In genomic region chr1:31949862-31950261, GRCh38 we compare ENCODE assay signal across 14 cellular contexts. TPM values are rescaled to one million over a fixed set of nuclear protein-coding genes. Genes with fewer than 3 reads are reported as not detected.
DNase-seq lines count a peak whose midpoint lies in the region; ATAC-seq and TF ChIP-seq lines count a peak whose summit lies in the region.
"Had no signal": no experiment of that assay in that cellular context is flagged by ENCODE, and none has a peak within 500 bp of the region (broad histone marks: within the 10 kb centered on the region; RNA-seq: fewer than 3 reads in every experiment).

No MANE protein-coding gene starts in this region.

- H2BK120ac ChIP-seq in IMR-90 (ENCODE audit: low read depth, low read length), result peak overlapping the region; percentile 61; the same call in 1 of the 2 replicates

- H3K4me3 ChIP-seq in IMR-90 (ENCODE audit: insufficient read depth, low read depth, low read length), result no peak overlapping the region
- no peak overlapping the region for H3K4me3 ChIP-seq in Karpas-422 (ENCODE audit: low read length)
- no peak overlapping the region for H3K4me3 ChIP-seq in osteoblast (ENCODE audit: insufficient read depth, low read length)
- no peak overlapping the region for H3K4me3 ChIP-seq in MG63
- H3K4me3 ChIP-seq in upper lobe of right lung, result no peak overlapping the region
- H3K4me3 ChIP-seq: GM23338 had no signal

- H2AFZ ChIP-seq in IMR-90 (replicated peaks; ENCODE audit: low read length, poor library complexity), result no peak overlapping the region
- H2AFZ ChIP-seq in Karpas-422 (ENCODE audit: low read length), result no peak overlapping the region
- no peak overlapping the region for H2AFZ ChIP-seq in osteoblast (ENCODE audit: low read length)
- H2AFZ ChIP-seq: GM23338 had no signal

- POLR2A ChIA-PET in IMR-90 (lab: Charles Lee; ENCODE audit: unreplicated experiment) (interaction anchor here (0.5 kb wide), 1 partner anchor 7 kb away, joined by 10 read pairs; no protein-coding TSS in a partner anchor), WTC11 (lab: Charles Lee) (no interaction called here)

- no peak overlapping the region for H3K23ac ChIP-seq in IMR-90 (ENCODE audit: low read depth, low read length)

- no peak overlapping the region for H4K8ac ChIP-seq in IMR-90 (ENCODE audit: low read depth in 2 of 2, low read length in 2 of 2)

- ATAC-seq in IMR-90 (ENCODE audit: low read depth) (no peak), left lobe of liver (no peak), WTC11 (no peak), upper lobe of right lung (no peak)
- ATAC-seq: GM23338 had no signal

- no peaks in the 10 kb centered on the region for H3K9me2 ChIP-seq in Karpas-422 (replicated peaks; ENCODE audit: insufficient read depth, low read length)

- in situ Hi-C loops in IMR-90 (cut with MboI; ENCODE audit: low sequenced_read_pairs), result no loop called here

- H2BK5ac ChIP-seq in IMR-90 (ENCODE audit: low read depth, low read length, poor library complexity, severe bottlenecking), result peak overlapping the region; percentile 12

- H3K4me2 ChIP-seq in IMR-90 (ENCODE audit: low read depth, low read length) (no peak overlapping the region), Karpas-422 (ENCODE audit: low read depth, low read length, poor library complexity, severe bottlenecking) (no peak overlapping the region), osteoblast (ENCODE audit: insufficient read depth, low read length) (no peak overlapping the region)
- H3K4me2 ChIP-seq: GM23338 had no signal

- no CpG with 5 or more reads among the region's 1 CpG for WGBS in IMR-90 (ENCODE audit: extremely low coverage in 2 of 2, insufficient read length in 1 of 2), 2 experiments

- H3K4ac ChIP-seq in IMR-90 (ENCODE audit: low read depth, low read length), result peak overlapping the region; percentile 10; the same call in 1 of the 2 replicates

- dilution Hi-C loops in IMR-90 (cut with HindIII; ENCODE audit: low sequenced_read_pairs, unreplicated experiment), result no loop called here

- peaks cover 26% of the 10 kb centered on the region for H3K4me1 Mint-ChIP-seq in WTC11

- no peaks in the 10 kb centered on the region for H3K9me3 Mint-ChIP-seq in WTC11
- H3K9me3 Mint-ChIP-seq: CD4-positive, alpha-beta T cell; GM23338 had no signal

- H3K14ac ChIP-seq in IMR-90 (replicated peaks; ENCODE audit: low read depth, low read length), result no peak overlapping the region; the same call in 1 of the 2 replicates

- no peak for TF ChIP-seq RAD21 in IMR-90 (IDR thresholded peaks at IDR 0.05; ENCODE audit: low read length)

- H3K36me3 ChIP-seq in IMR-90 (ENCODE audit: control insufficient read depth, insufficient read depth, low read length), result no peaks in the 10 kb centered on the region
- H3K36me3 ChIP-seq in Karpas-422 (ENCODE audit: insufficient read depth, low read length), result no peaks in the 10 kb centered on the region
- H3K36me3 ChIP-seq in osteoblast (ENCODE audit: insufficient read depth, low read length), result no peaks in the 10 kb centered on the region
- no peaks in the 10 kb centered on the region for H3K36me3 ChIP-seq in MG63
- H3K36me3 ChIP-seq in upper lobe of right lung, result no peaks in the 10 kb centered on the region
- H3K36me3 ChIP-seq: BE2C had no signal

- no peak overlapping the region for H4K5ac ChIP-seq in IMR-90 (ENCODE audit: low read depth, low read length)

- no peak overlapping the region for H3K27ac ChIP-seq in IMR-90 (ENCODE audit: insufficient read depth, low read length)
- no peak overlapping the region for H3K27ac ChIP-seq in Karpas-422 (ENCODE audit: low read length)
- no peak overlapping the region for H3K27ac ChIP-seq in osteoblast (ENCODE audit: low read depth, low read length)
- no peak overlapping the region for H3K27ac ChIP-seq in upper lobe of right lung

- H3K18ac ChIP-seq in IMR-90 (ENCODE audit: low read depth, low read length), result no peak overlapping the region

- 0 out of 2 replicates have a peak overlapping the region, but pooled peaks have one; percentile 40 for H2BK20ac ChIP-seq in IMR-90 (ENCODE audit: low read depth, low read length)

- H2BK15ac ChIP-seq in IMR-90 (ENCODE audit: low read depth, low read length), result peak overlapping the region; percentile 33; the same call in 1 of the 3 replicates

- H3K9me1 ChIP-seq in IMR-90 (ENCODE audit: insufficient read depth, low read length), result peaks cover 15% of the 10 kb centered on the region

- H3K9ac ChIP-seq in IMR-90 (ENCODE audit: low read depth, low read length) (no peak overlapping the region), Karpas-422 (ENCODE audit: low read length) (no peak overlapping the region)

- peaks cover 0 to 27% of the 10 kb centered on the region in 2 experiments; a peak in 3 of 4 replicates for H3K79me1 ChIP-seq in IMR-90 (ENCODE audit: low read depth in 1 of 2, low read length in 2 of 2)

- no TSS peak for BruUV-seq in IMR-90 (replicated peaks; lab: Mats Ljungman, UMichigan)

- H3K27ac Mint-ChIP-seq in WTC11, result no peak overlapping the region
- H3K27ac Mint-ChIP-seq: CD4-positive, alpha-beta T cell; GM23338 had no signal

- CTCF ChIA-PET in IMR-90 (lab: Yijun Ruan, JAX) (interaction anchor here (1.0 kb wide), 1 partner anchor 14 kb away, joined by 3 read pairs; no protein-coding TSS in a partner anchor), WTC11 (lab: Charles Lee) (interaction anchor here (1.2 kb wide), 1 partner anchor 14 kb away, joined by 3 read pairs; no protein-coding TSS in a partner anchor)

- intact Hi-C loops in IMR-90 (cut with micrococcal nuclease) (no loop called here), upper lobe of right lung (cut with DNase I) (loop anchor here (10.0 kb wide), 1 partner anchor 135 kb away; the partner anchor contains the start of gene SPOCD1)

- H3K9me3 ChIP-seq in IMR-90 (ENCODE audit: control insufficient read depth, insufficient read depth, low read length) (no peaks in the 10 kb centered on the region), Karpas-422 (ENCODE audit: low read length) (no peaks in the 10 kb centered on the region), osteoblast (ENCODE audit: low read depth, low read length) (no peaks in the 10 kb centered on the region), MG63 (no peaks in the 10 kb centered on the region), upper lobe of right lung (no peaks in the 10 kb centered on the region)
- H3K9me3 ChIP-seq: BE2C, Caco-2 had no signal

- H3K27me3 Mint-ChIP-seq in WTC11 (ENCODE audit: low read depth), result no peaks in the 10 kb centered on the region
- H3K27me3 Mint-ChIP-seq: CD4-positive, alpha-beta T cell had no signal

- H2AK5ac ChIP-seq in IMR-90 (ENCODE audit: low read depth, low read length), result peak overlapping the region; percentile 3; the same call in 1 of the 2 replicates

- no peaks in the 10 kb centered on the region for H3K36me3 Mint-ChIP-seq in WTC11

- no peak for TF ChIP-seq POLR2A in IMR-90 (IDR thresholded peaks at IDR 0.05; ENCODE audit: low read depth, low read length)

- no peak overlapping the region for H2AK9ac ChIP-seq in IMR-90 (replicated peaks; ENCODE audit: low read depth, low read length, poor library complexity)

- no peak overlapping the region for H3K4me3 Mint-ChIP-seq in WTC11
- H3K4me3 Mint-ChIP-seq: CD4-positive, alpha-beta T cell; GM23338 had no signal

- no peak overlapping the region for H3K56ac ChIP-seq in IMR-90 (ENCODE audit: extremely low read depth, insufficient read depth, low read length)

- DNase-seq in IMR-90, result no peak
- peak; percentile 40 for DNase-seq in Karpas-422
- peak; percentile 12 for DNase-seq in left lobe of liver (ENCODE audit: low spot score)
- DNase-seq in osteoblast (ENCODE audit: insufficient read length, low spot score, missing footprints), result peak; percentile 13
- no peak for DNase-seq in MG63
- DNase-seq in WTC11 (ENCODE audit: low spot score), result no peak
- no peak for DNase-seq in upper lobe of right lung
- DNase-seq: ACHN; BE2C; C1 segment of cervical spinal cord; Caco-2; CD4-positive, alpha-beta T cell; HCEC 1CT had no signal

- no peaks in the 10 kb centered on the region for H3K79me2 ChIP-seq in Karpas-422 (ENCODE audit: low read length)
- no peaks in the 10 kb centered on the region for H3K79me2 ChIP-seq in osteoblast (ENCODE audit: insufficient read depth, low read length)

- no peak overlapping the region; the same call in 1 of the 2 replicates for H4K91ac ChIP-seq in IMR-90 (ENCODE audit: insufficient read depth, low read depth, low read length)

- TF ChIP-seq CTCF in IMR-90 (conservative IDR thresholded peaks at IDR 0.05; ENCODE audit: low read depth, low read length), result no peak
- TF ChIP-seq CTCF in osteoblast (IDR thresholded peaks at IDR 0.05; ENCODE audit: extremely low read depth, low read depth, low read length), result no peak
- no peak for TF ChIP-seq CTCF in WTC11 (IDR thresholded peaks at IDR 0.05)
- TF ChIP-seq CTCF in upper lobe of right lung (IDR thresholded peaks at IDR 0.05), result no peak

- H4K20me1 ChIP-seq in IMR-90 (ENCODE audit: insufficient read depth, low read length) (no peaks in the 10 kb centered on the region), Karpas-422 (ENCODE audit: insufficient read depth, low read depth, low read length) (no peaks in the 10 kb centered on the region), osteoblast (ENCODE audit: insufficient read depth, low read length) (no peaks in the 10 kb centered on the region)

- peaks cover 11% of the 10 kb centered on the region for H3K4me1 ChIP-seq in IMR-90 (ENCODE audit: control insufficient read depth, insufficient read depth, low read length)
- peaks cover 6% of the 10 kb centered on the region for H3K4me1 ChIP-seq in Karpas-422 (ENCODE audit: low read length)
- peaks cover 32% of the 10 kb centered on the region for H3K4me1 ChIP-seq in osteoblast (ENCODE audit: insufficient read depth, low read length)
- H3K4me1 ChIP-seq in upper lobe of right lung, result peaks cover 24% of the 10 kb centered on the region
- H3K4me1 ChIP-seq: BE2C had no signal

- no peaks in the 10 kb centered on the region for H3K27me3 ChIP-seq in IMR-90 (ENCODE audit: control insufficient read depth, insufficient read depth, low read length)
- no peaks in the 10 kb centered on the region for H3K27me3 ChIP-seq in Karpas-422 (ENCODE audit: low read length)
- no peaks in the 10 kb centered on the region for H3K27me3 ChIP-seq in osteoblast (ENCODE audit: insufficient read depth, low read length)
- H3K27me3 ChIP-seq in MG63, result no peaks in the 10 kb centered on the region
- H3K27me3 ChIP-seq in upper lobe of right lung, result no peaks in the 10 kb centered on the region
- H3K27me3 ChIP-seq: BE2C had no signal

TF ChIP-seq in IMR-90, 13 proteins besides CTCF, POLR2A, EP300 and RAD21 (continues in another document):
- no peak for TF ChIP-seq MXI1 (IDR thresholded peaks at IDR 0.05; ENCODE audit: borderline replicate concordance, low read depth, low read length)

TF ChIP-seq in WTC11, 78 proteins besides CTCF, POLR2A, EP300 and RAD21 (continues in another document):
- no peak for TF ChIP-seq ZNF416 (CRISPR knock-in tag; IDR thresholded peaks at IDR 0.05)
- no peak for TF ChIP-seq CREM (CRISPR knock-in tag; IDR thresholded peaks at IDR 0.05)

RNA-seq across cellular contexts. Expression of gene PTP4A2, which starts 11.7 kb away (rescaled TPM):
- 328 and 537 TPM in 2 replicates for total RNA-seq in IMR-90 (2012; rRNA removed)
- 99.8 and 135 TPM in 2 replicates for polyA plus RNA-seq in IMR-90 (2012; rRNA removed)
- polyA plus RNA-seq in IMR-90 (2012; cell fraction: cytosol; rRNA removed), result 19.3 and 45.6 TPM in 2 replicates
- polyA plus RNA-seq in IMR-90 (2012; cell fraction: nucleus; rRNA removed; ENCODE audit: low replicate concordance), result 5.8 and 62.3 TPM in 2 replicates
- 215 and 401 TPM in 2 replicates for total RNA-seq in Karpas-422 (2014; rRNA removed; shearing (Covaris generic); ENCODE audit: low replicate concordance)
- total RNA-seq in left lobe of liver, result 66.7 TPM
- 539 and 568 TPM in 2 replicates for total RNA-seq in osteoblast
- total RNA-seq in MG63 (2014; rRNA removed; shearing (Covaris generic); ENCODE audit: low replicate concordance), result 321 and 754 TPM in 2 replicates
- 147 to 172 TPM (median 150 TPM) in 3 replicates for total RNA-seq in WTC11 (2021)
- total RNA-seq in upper lobe of right lung, result 244 TPM

Comparison
In these comparisons a context has a peak if more than half of its experiments do, and no peak if none do; other contexts are left out.
1. DNase-seq: peak in Karpas-422 (single experiment), left lobe of liver (single experiment) and osteoblast (single experiment); none in IMR-90 (single experiment), MG63 (single experiment), WTC11 (single experiment) and upper lobe of right lung (single experiment).